In the genomic region with DNA sequence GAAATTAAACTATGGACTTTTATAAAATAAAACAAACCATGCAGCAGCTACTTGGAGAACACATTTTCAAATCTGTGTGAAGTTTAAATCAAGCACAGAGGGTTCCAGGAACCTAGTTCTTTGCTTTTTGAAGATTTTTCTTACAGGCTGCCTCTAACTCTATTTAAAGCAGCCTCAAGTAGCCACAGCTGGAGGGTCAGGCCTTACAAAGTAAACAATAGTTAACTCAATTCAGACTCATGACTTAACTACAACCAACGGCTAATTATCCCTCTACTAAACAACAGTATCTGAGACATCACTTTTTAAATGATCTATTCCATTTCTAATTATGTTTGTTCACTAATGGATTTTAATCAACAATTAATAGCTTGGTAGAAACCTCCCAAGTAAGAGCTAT, we compare ENCODE assay signal across 11 cellular contexts. TPM values are rescaled to one million over a fixed set of nuclear protein-coding genes. Genes with fewer than 3 reads are reported as not detected.
A peak's percentile ranks its signal among the peaks of the same experiment; 100 is the strongest.
DNase-seq lines count a peak whose midpoint lies in the region; TF ChIP-seq lines count a peak whose summit lies in the region.
"Had no signal": no experiment of that assay in that cellular context is flagged by ENCODE, and none has a peak within 500 bp of the region (broad histone marks: within the 10 kb centered on the region; RNA-seq: fewer than 3 reads in every experiment).

No MANE protein-coding gene starts in this region.

- no peak overlapping the region for H3K4me2 ChIP-seq in neuronal stem cell (ENCODE audit: insufficient read depth, low read length, poor library complexity, severe bottlenecking)
- no peak overlapping the region for H3K4me2 ChIP-seq in osteoblast (ENCODE audit: insufficient read depth, low read length)

- H3K27ac ChIP-seq in CD4-positive, alpha-beta memory T cell (ENCODE audit: low read depth, low read length) = peak overlapping the region; percentile 31
- H3K27ac ChIP-seq in HUES64 (ENCODE audit: low read depth, low read length) (peak overlapping the region; percentile 55), ectodermal cell (ENCODE audit: insufficient read depth, low read depth, low read length, poor library complexity, severe bottlenecking) (peak overlapping the region; percentile 64), neuronal stem cell (replicated peaks; ENCODE audit: low read length) (peak overlapping the region; percentile 65), osteoblast (ENCODE audit: low read depth, low read length) (no peak overlapping the region)

- intact Hi-C loops in CD4-positive, alpha-beta memory T cell (cut with micrococcal nuclease) = loop anchor here (1.0 kb wide), 2 partner anchors 7 to 10 kb away; no protein-coding TSS in a partner anchor
- intact Hi-C loops in posterior vena cava (cut with DNase I) = loop anchor here in 1 of 2 donors (5.0 kb wide), 1 partner anchor 126 kb away; no protein-coding TSS in a partner anchor

- no peak overlapping the region for H4K91ac ChIP-seq in neuronal stem cell (ENCODE audit: low read depth, low read length, poor library complexity)

- no peaks in the 10 kb centered on the region for H3K27me3 Mint-ChIP-seq in CD4-positive, alpha-beta memory T cell

- no peaks in the 10 kb centered on the region for H3K36me3 ChIP-seq in CD4-positive, alpha-beta memory T cell (ENCODE audit: insufficient read depth, low read length)
- H3K36me3 ChIP-seq in HUES64 (ENCODE audit: insufficient read depth, low read length) (no peaks in the 10 kb centered on the region), ectodermal cell (ENCODE audit: control insufficient read depth, insufficient read depth, low read length) (no peaks in the 10 kb centered on the region), neuronal stem cell (replicated peaks in 1 of 2; ENCODE audit: control insufficient read depth in 2 of 2, insufficient read depth in 2 of 2, low read length in 2 of 2) (peaks cover 0 to 26% of the 10 kb centered on the region in 2 donors), osteoblast (ENCODE audit: insufficient read depth, low read length) (no peaks in the 10 kb centered on the region)

- H3K4me3 Mint-ChIP-seq in CD4-positive, alpha-beta memory T cell = peak overlapping the region in 5 of 8 donors; percentile 81 to 93 (median 84)

- H3K9me3 Mint-ChIP-seq in CD4-positive, alpha-beta memory T cell = no peaks in the 10 kb centered on the region

- H2AK5ac ChIP-seq in neuronal stem cell (ENCODE audit: low read depth, low read length) = no peak overlapping the region

- CTCF ChIA-PET in CD4-positive, alpha-beta memory T cell (lab: Charles Lee; ENCODE audit: partially characterized antibody) = interaction anchor here (0.7 to 7.4 kb wide), 13 partner anchors 8 to 336 kb away, joined by 3 to 45 read pairs (median 5); a partner anchor contains a TSS

- H3K14ac ChIP-seq in neuronal stem cell (ENCODE audit: low read length) = no peak overlapping the region

- no peaks in the 10 kb centered on the region for H3K27me3 ChIP-seq in CD4-positive, alpha-beta memory T cell (ENCODE audit: insufficient read depth, low read length)
- no peaks in the 10 kb centered on the region for H3K27me3 ChIP-seq in HUES64 (ENCODE audit: insufficient read depth, low read length)
- no peaks in the 10 kb centered on the region for H3K27me3 ChIP-seq in ectodermal cell (ENCODE audit: control insufficient read depth, insufficient read depth, low read length, poor library complexity, severe bottlenecking)
- no peaks in the 10 kb centered on the region for H3K27me3 ChIP-seq in neuronal stem cell (ENCODE audit: control insufficient read depth in 3 of 3, insufficient read depth in 3 of 3, low read depth in 1 of 3, low read length in 3 of 3)
- H3K27me3 ChIP-seq in osteoblast (ENCODE audit: insufficient read depth, low read length) = no peaks in the 10 kb centered on the region

- H2AFZ ChIP-seq in neuronal stem cell (ENCODE audit: low read length) = no peak overlapping the region
- no peak overlapping the region for H2AFZ ChIP-seq in osteoblast (ENCODE audit: low read length)

- POLR2A ChIA-PET in CD4-positive, alpha-beta memory T cell (lab: Charles Lee; ENCODE audit: partially characterized antibody) = interaction anchor here (0.9 to 6.1 kb wide), 12 partner anchors 9 to 194 kb away, joined by 3 to 54 read pairs (median 8); a partner anchor contains a TSS

- peaks cover 71 to 98% (median 86%) of the 10 kb centered on the region in 4 donors for H3K4me1 Mint-ChIP-seq in CD4-positive, alpha-beta memory T cell

- no peaks in the 10 kb centered on the region for H3K36me3 Mint-ChIP-seq in CD4-positive, alpha-beta memory T cell

- H3K9me3 ChIP-seq in CD4-positive, alpha-beta memory T cell (ENCODE audit: control insufficient read depth in 1 of 2, low read length in 2 of 2) = no peaks in the 10 kb centered on the region
- no peaks in the 10 kb centered on the region for H3K9me3 ChIP-seq in HUES64 (ENCODE audit: insufficient read depth, low read depth, low read length)
- H3K9me3 ChIP-seq in ectodermal cell (ENCODE audit: control insufficient read depth, low read length) = no peaks in the 10 kb centered on the region
- H3K9me3 ChIP-seq in neuronal stem cell (replicated peaks in 1 of 2; ENCODE audit: control insufficient read depth in 2 of 2, insufficient read depth in 1 of 2, low read depth in 1 of 2, low read length in 2 of 2) = no peaks in the 10 kb centered on the region
- H3K9me3 ChIP-seq in osteoblast (ENCODE audit: low read depth, low read length) = no peaks in the 10 kb centered on the region

- H3K4me1 ChIP-seq in CD4-positive, alpha-beta memory T cell (ENCODE audit: insufficient read depth, low read length) = peaks cover 100% of the 10 kb centered on the region
- H3K4me1 ChIP-seq in HUES64 (ENCODE audit: insufficient read depth, low read length) = peaks cover 87% of the 10 kb centered on the region
- H3K4me1 ChIP-seq in ectodermal cell (ENCODE audit: control insufficient read depth, insufficient read depth, low read length) = peaks cover 63% of the 10 kb centered on the region
- H3K4me1 ChIP-seq in neuronal stem cell (ENCODE audit: control insufficient read depth in 2 of 2, insufficient read depth in 1 of 2, low read depth in 1 of 2, low read length in 2 of 2) = peaks cover 35 to 58% of the 10 kb centered on the region in 2 donors
- H3K4me1 ChIP-seq in osteoblast (ENCODE audit: insufficient read depth, low read length) = peaks cover 7% of the 10 kb centered on the region

- H3K79me1 ChIP-seq in neuronal stem cell (ENCODE audit: low read depth, low read length) = no peaks in the 10 kb centered on the region

- H3K4me3 ChIP-seq in CD4-positive, alpha-beta memory T cell (ENCODE audit: low read length in 2 of 2) = peak overlapping the region in 1 of 2 donors; percentile 18
- H3K4me3 ChIP-seq in HUES64 (ENCODE audit: low read length) = peak overlapping the region; percentile 20; the same call in 1 of the 2 replicates
- H3K4me3 ChIP-seq in ectodermal cell (ENCODE audit: insufficient read depth, low read depth, low read length) = no peak overlapping the region
- H3K4me3 ChIP-seq in neuronal stem cell (ENCODE audit: low read length in 2 of 2) = no peak overlapping the region
- no peak overlapping the region for H3K4me3 ChIP-seq in osteoblast (ENCODE audit: insufficient read depth, low read length)
- H3K4me3 ChIP-seq: GM12878 had no signal

- no peak for DNase-seq in CD4-positive, alpha-beta memory T cell
- DNase-seq in neuronal stem cell (ENCODE audit: low spot score) (no peak), posterior vena cava (ENCODE audit: low spot score) (no peak), NCI-H1048 (lab: John Stamatoyannopoulos, UW) (no peak), mesenteric fat pad (ENCODE audit: low spot score) (no peak), osteoblast (ENCODE audit: insufficient read length, low spot score, missing footprints) (no peak)
- DNase-seq: activated CD8-positive, alpha-beta memory T cell treated with anti-CD3 and anti-CD28 coated beads, Interleukin-2, amount 50 U/mL, for 48 hours; Calu3 had no signal

- WGBS in HUES64 = 7% methylated on average over 1 of the region's 1 CpG
- WGBS in ectodermal cell, 2 experiments = 0% methylated on average over 1 of the region's 1 CpG
- WGBS in neuronal stem cell (ENCODE audit: extremely low coverage in 2 of 2, insufficient read length in 2 of 2, insufficient replicate concordance in 1 of 2), 2 donors = no CpG with 5 or more reads among the region's 1 CpG

- H2BK12ac ChIP-seq in neuronal stem cell (ENCODE audit: low read length) = no peak overlapping the region

- no peak overlapping the region for H4K8ac ChIP-seq in neuronal stem cell (ENCODE audit: low read depth, low read length)

- H3K18ac ChIP-seq in neuronal stem cell (ENCODE audit: low read length) = no peak overlapping the region

- no peak overlapping the region for H2BK15ac ChIP-seq in neuronal stem cell (ENCODE audit: low read length)

- no peak overlapping the region for H2BK5ac ChIP-seq in neuronal stem cell (ENCODE audit: low read length)

- H4K20me1 ChIP-seq in osteoblast (ENCODE audit: insufficient read depth, low read length) = peaks cover 11% of the 10 kb centered on the region

- no peak overlapping the region for H3K4ac ChIP-seq in neuronal stem cell (ENCODE audit: low read length)

- H2BK120ac ChIP-seq in neuronal stem cell (ENCODE audit: low read depth, low read length) = no peak overlapping the region

- 0 out of 2 replicates have a peak overlapping the region, but pooled peaks have one; percentile 2 for H3K9ac ChIP-seq in HUES64 (ENCODE audit: low read depth, low read length)
- H3K9ac ChIP-seq in neuronal stem cell (ENCODE audit: low read depth, low read length, poor library complexity) = no peak overlapping the region

- peak overlapping the region in 3 of 7 donors; percentile 35 to 88 (median 61) for H3K27ac Mint-ChIP-seq in CD4-positive, alpha-beta memory T cell

- H3K79me2 ChIP-seq in osteoblast (ENCODE audit: insufficient read depth, low read length) = no peaks in the 10 kb centered on the region

- no peak for TF ChIP-seq CTCF in osteoblast (IDR thresholded peaks at IDR 0.05; ENCODE audit: extremely low read depth, low read depth, low read length)

- H3K23ac ChIP-seq in neuronal stem cell (ENCODE audit: low read depth, low read length, poor library complexity) = no peak overlapping the region

RNA-seq across cellular contexts. Expression of a gene that starts 9.8 kb away (rescaled TPM):
- total RNA-seq in CD4-positive, alpha-beta memory T cell = 10 to 100 TPM; 66.3 to 71.7 TPM
- 10 to 100 TPM; 28.6 to 58.5 TPM for polyA plus RNA-seq in CD4-positive, alpha-beta memory T cell
- 54.1 TPM for polyA plus RNA-seq in HUES64 (2013, experiment 1 of 2)
- 69.7 TPM for polyA plus RNA-seq in HUES64 (2013, experiment 2 of 2)
- 109 TPM for polyA plus RNA-seq in ectodermal cell (2013, experiment 1 of 4)
- polyA plus RNA-seq in ectodermal cell (2013, experiment 2 of 4) = 111 TPM
- polyA plus RNA-seq in ectodermal cell (2013, experiment 3 of 4) = 102 TPM
- 105 TPM for polyA plus RNA-seq in ectodermal cell (2013, experiment 4 of 4)
- polyA plus RNA-seq in neuronal stem cell (2013, experiment 1 of 2) = 183 TPM
- 174 TPM for polyA plus RNA-seq in neuronal stem cell (2013, experiment 2 of 2)
- total RNA-seq in posterior vena cava (10 to 100 TPM; 55.7 to 83.8 TPM), mesenteric fat pad (25.2 TPM), osteoblast (14.1 and 16.5 TPM in 2 replicates)
